ENCODE assay signal across 13 cellular contexts in genomic region chr19:48639483-48640375, GRCh38. TPM values are rescaled to one million over a fixed set of nuclear protein-coding genes. Genes with fewer than 3 reads are reported as not detected.
A peak's percentile ranks its signal among the peaks of the same experiment; 100 is the strongest.
DNase-seq lines count a peak whose midpoint lies in the region; ATAC-seq lines count a peak whose summit lies in the region.
"Had no signal": no experiment of that assay in that cellular context is flagged by ENCODE, and none has a peak within 500 bp of the region (broad histone marks: within the 10 kb centered on the region; RNA-seq: fewer than 3 reads in every experiment).

No MANE protein-coding gene starts in this region.

- peaks cover 7% of the 10 kb centered on the region for H3K4me1 ChIP-seq in NT2/D1 (ENCODE audit: insufficient read depth, insufficient read length)

- DNase-seq in activated CD4-positive, alpha-beta T cell treated with anti-CD3 and anti-CD28 coated beads for 36 hours: peak; percentile 38
- DNase-seq in activated CD4-positive, alpha-beta T cell treated with anti-CD3 and anti-CD28 coated beads for 1 hour: no peak
- DNase-seq in NT2/D1 (ENCODE audit: low read depth, low spot score) (no peak), sciatic nerve (ENCODE audit: low spot score) (peak; percentile 67), KBM-7 (no peak), AML-193 (lab: John Stamatoyannopoulos, UW) (no peak), NCI-H2227 (lab: John Stamatoyannopoulos, UW; ENCODE audit: unreplicated experiment) (no peak)
- no peak for DNase-seq in effector memory CD8-positive, alpha-beta T cell
- DNase-seq: midbrain, NCI-H2081 had no signal

- peak overlapping the region; percentile 36 for H3K4me3 ChIP-seq in NT2/D1 (ENCODE audit: insufficient read length, low read depth)

- H3K9me3 Mint-ChIP-seq in activated CD4-positive, alpha-beta T cell treated with anti-CD3 and anti-CD28 coated beads for 36 hours (ENCODE audit: low read depth): no peaks in the 10 kb centered on the region
- peaks cover 0 to 2% of the 10 kb centered on the region in 2 donors for H3K9me3 Mint-ChIP-seq in effector memory CD8-positive, alpha-beta T cell

- H3K9me3 ChIP-seq in NT2/D1 (ENCODE audit: insufficient read depth, low read length): no peaks in the 10 kb centered on the region

- H3K4me1 Mint-ChIP-seq in activated CD4-positive, alpha-beta T cell treated with anti-CD3 and anti-CD28 coated beads for 36 hours: peaks cover 40% of the 10 kb centered on the region
- H3K4me1 Mint-ChIP-seq in effector memory CD8-positive, alpha-beta T cell (ENCODE audit: low read depth in 2 of 2): peaks cover 30 to 33% of the 10 kb centered on the region in 2 donors

- CTCF ChIA-PET in activated CD4-positive, alpha-beta T cell treated with anti-CD3 and anti-CD28 coated beads for 36 hours (lab: Charles Lee): no interaction called here

- H3K36me3 Mint-ChIP-seq in activated CD4-positive, alpha-beta T cell treated with anti-CD3 and anti-CD28 coated beads for 36 hours (ENCODE audit: low read depth): peaks cover 11% of the 10 kb centered on the region
- H3K36me3 Mint-ChIP-seq in effector memory CD8-positive, alpha-beta T cell (ENCODE audit: insufficient read depth): peaks cover 25% of the 10 kb centered on the region

- H3K36me3 ChIP-seq in NT2/D1 (ENCODE audit: insufficient read depth, insufficient read length, low read length): no peaks in the 10 kb centered on the region

- H3K4me3 Mint-ChIP-seq in activated CD4-positive, alpha-beta T cell treated with anti-CD3 and anti-CD28 coated beads for 36 hours: peak overlapping the region; percentile 52
- H3K4me3 Mint-ChIP-seq in effector memory CD8-positive, alpha-beta T cell: peak overlapping the region; percentile 45 to 62

- H3K27me3 ChIP-seq in NT2/D1 (ENCODE audit: insufficient read depth, insufficient read length): peaks cover 26% of the 10 kb centered on the region

- peak overlapping the region; percentile 72 for H3K9ac ChIP-seq in NT2/D1 (ENCODE audit: insufficient read length, low read depth)

- H3K27me3 Mint-ChIP-seq in activated CD4-positive, alpha-beta T cell treated with anti-CD3 and anti-CD28 coated beads for 36 hours: no peaks in the 10 kb centered on the region
- no peaks in the 10 kb centered on the region for H3K27me3 Mint-ChIP-seq in effector memory CD8-positive, alpha-beta T cell

- intact Hi-C loops in activated CD4-positive, alpha-beta T cell treated with anti-CD3 and anti-CD28 coated beads for 36 hours (cut with DNase I, micrococcal nuclease): loop anchor here (2.0 to 10.0 kb wide), 7 partner anchors 325 to 1525 kb away; partner anchors contain the start of genes FTL (in 2 of the 2), ALDH16A1 (in 1 of the 2), C19orf73 (in 1 of the 2) and NOSIP (in 1 of the 2)
- intact Hi-C loops in sciatic nerve (cut with DNase I): no loop called here

- H3K27ac Mint-ChIP-seq in activated CD4-positive, alpha-beta T cell treated with anti-CD3 and anti-CD28 coated beads for 36 hours: peak overlapping the region; percentile 82
- H3K27ac Mint-ChIP-seq in effector memory CD8-positive, alpha-beta T cell: peak overlapping the region in 1 of 2 donors; percentile 96

- POLR2A ChIA-PET in activated CD4-positive, alpha-beta T cell treated with anti-CD3 and anti-CD28 coated beads for 36 hours (lab: Charles Lee): no interaction called here

- no peak for ATAC-seq in activated CD4-positive, alpha-beta T cell treated with anti-CD3 and anti-CD28 coated beads for 36 hours
- no peak for ATAC-seq in effector memory CD8-positive, alpha-beta T cell (replicated peaks)
- no peak for ATAC-seq in sciatic nerve

- in situ Hi-C loops in KBM-7 (cut with MboI; ENCODE audit: low pct_unique_long_range_greater_than_20kb, low sequenced_read_pairs): no loop called here

RNA-seq across cellular contexts. Expression of gene DBP, which starts 2.5 kb away (rescaled TPM):
- 10 to 100 TPM in 1 of 2 experiments, 1 to 10 TPM in 1; 8.3 to 12.4 TPM for total RNA-seq in activated CD4-positive, alpha-beta T cell treated with anti-CD3 and anti-CD28 coated beads for 36 hours
- 13.7 TPM for total RNA-seq in sciatic nerve

RNA-seq across cellular contexts. Expression of gene CA11, which starts 6.3 kb away (rescaled TPM):
- 10 to 100 TPM; 11.5 to 18.0 TPM for total RNA-seq in activated CD4-positive, alpha-beta T cell treated with anti-CD3 and anti-CD28 coated beads for 36 hours
- total RNA-seq in sciatic nerve: 10.5 TPM
- total RNA-seq: Daoy had no signal

RNA-seq across cellular contexts. Expression of gene SPHK2, which starts 20.4 kb away (rescaled TPM):
- 10 to 100 TPM; 27.0 TPM for total RNA-seq in activated CD4-positive, alpha-beta T cell treated with anti-CD3 and anti-CD28 coated beads for 36 hours
- 21.5 TPM for total RNA-seq in sciatic nerve

RNA-seq across cellular contexts. Expression of gene RPL18, which starts 20.8 kb away (rescaled TPM):
- total RNA-seq in activated CD4-positive, alpha-beta T cell treated with anti-CD3 and anti-CD28 coated beads for 36 hours: 1,000 to 10,000 TPM; 2,026 to 2,191 TPM
- total RNA-seq in sciatic nerve: 789 TPM

RNA-seq across cellular contexts. Expression of gene FAM83E, which starts 24.9 kb away (rescaled TPM):
- total RNA-seq in activated CD4-positive, alpha-beta T cell treated with anti-CD3 and anti-CD28 coated beads for 36 hours: 1 to 10 TPM; 1.5 to 4.1 TPM
- not detected for total RNA-seq in sciatic nerve
- total RNA-seq: A172, Daoy, HT1080 had no signal

Comparison
In these comparisons a context has a peak if more than half of its experiments do, and no peak if none do; other contexts are left out.
1. DNase-seq: peak in activated CD4-positive, alpha-beta T cell treated with anti-CD3 and anti-CD28 coated beads for 36 hours (single experiment) and sciatic nerve (single experiment); none in activated CD4-positive, alpha-beta T cell treated with anti-CD3 and anti-CD28 coated beads for 1 hour (single experiment), NT2/D1 (single experiment), effector memory CD8-positive, alpha-beta T cell (0 of 3), KBM-7 (single experiment), AML-193 (0 of 2) and NCI-H2227 (single experiment).